Comparison of ENCODE assay signal across 1 cellular context in genomic region chr2:65432227-65433190, GRCh38.
TF ChIP-seq lines count a peak whose summit lies in the region.

Gene SPRED2, minus strand, starts transcription at chr2:65432599. Its CDS starts 612 bp downstream, at chr2:65431987.

TF ChIP-seq in K562, 482 proteins besides CTCF, POLR2A, EP300 and RAD21 (continued from another document and continues in another):
- TF ChIP-seq ZNF24 (IDR thresholded peaks at IDR 0.05) (no peak; the same call in 1 of the 2 replicates), TEAD1 (CRISPR knock-in tag; IDR thresholded peaks at IDR 0.05) (no peak), ZNF586 (CRISPR knock-in tag; conservative IDR thresholded peaks at IDR 0.05) (no peak), ZNF518B (CRISPR knock-in tag; IDR thresholded peaks at IDR 0.05) (no peak), HNRNPK (IDR thresholded peaks at IDR 0.05; ENCODE audit: low read depth, low read length, poor library complexity, severe bottlenecking) (no peak), MLLT1 (IDR thresholded peaks at IDR 0.05) (peak; percentile 32 to 66; a peak in 2 of 4 replicates), MEF2D (tag; conservative IDR thresholded peaks at IDR 0.05; ENCODE audit: low read depth) (no peak), ZC3H8 (IDR thresholded peaks at IDR 0.05) (no peak), ZNF695 (CRISPR knock-in tag; IDR thresholded peaks at IDR 0.05) (no peak), NR2C2 (CRISPR knock-in tag; IDR thresholded peaks at IDR 0.05) (no peak), NR2C2 (tag; IDR thresholded peaks at IDR 0.05) (peak; percentile 48), ZNF224 (CRISPR knock-in tag; IDR thresholded peaks at IDR 0.05) (no peak), ZNF551 (CRISPR knock-in tag; IDR thresholded peaks at IDR 0.05) (no peak), ZNF561 (CRISPR knock-in tag; conservative IDR thresholded peaks at IDR 0.05) (no peak), PML (IDR thresholded peaks at IDR 0.05; ENCODE audit: low read length) (peak; percentile 73), ZNF583 (CRISPR knock-in tag; IDR thresholded peaks at IDR 0.05) (no peak), BRF2 (IDR thresholded peaks at IDR 0.05; ENCODE audit: borderline replicate concordance, insufficient read depth, insufficient read length) (no peak), ZKSCAN1 (IDR thresholded peaks at IDR 0.05; ENCODE audit: low read depth, low read length) (0 out of 2 replicates have a peak, but pooled peaks have one; percentile 20), MAFF (IDR thresholded peaks at IDR 0.05; ENCODE audit: low read length) (no peak), ZBTB7A (IDR thresholded peaks at IDR 0.05; ENCODE audit: borderline replicate concordance, control insufficient read depth, low read depth, low read length) (peak; percentile 88), MNT (conservative IDR thresholded peaks at IDR 0.05) (peak; percentile 74 to 79; a peak in 3 of 4 replicates), RBM34 (IDR thresholded peaks at IDR 0.05; ENCODE audit: borderline replicate concordance, insufficient read depth, low read length) (no peak), NCOA1 (IDR thresholded peaks at IDR 0.05; ENCODE audit: low read depth) (peak; percentile 72), E2F3 (CRISPR knock-in tag; IDR thresholded peaks at IDR 0.05) (0 out of 2 replicates have a peak, but pooled peaks have one; percentile 33), SAP30 (IDR thresholded peaks at IDR 0.05; ENCODE audit: borderline replicate concordance, insufficient read depth, low read depth, low read length, poor library complexity, severe bottlenecking) (no peak), IRF2 (CRISPR knock-in tag; IDR thresholded peaks at IDR 0.05) (no peak), OTX1 (CRISPR knock-in tag; IDR thresholded peaks at IDR 0.05) (peak; percentile 39; the same call in 1 of the 2 replicates), ZNF644 (tag; IDR thresholded peaks at IDR 0.05; ENCODE audit: low read depth) (no peak), JUN (IDR thresholded peaks at IDR 0.05; ENCODE audit: borderline replicate concordance, low read depth, low read length) (peak; percentile 87), JUN (CRISPR knock-in tag; IDR thresholded peaks at IDR 0.05; ENCODE audit: borderline replicate concordance) (peak; percentile 64; the same call in 1 of the 2 replicates), HMGXB4 (CRISPR knock-in tag; IDR thresholded peaks at IDR 0.05) (peak; percentile 32; the same call in 1 of the 2 replicates), POLR2B (IDR thresholded peaks at IDR 0.05; ENCODE audit: low read depth, partially characterized antibody) (peak; percentile 72), YY1 (IDR thresholded peaks at IDR 0.05; ENCODE audit: borderline replicate concordance in 1 of 3, control insufficient read depth in 1 of 3, extremely low read depth in 1 of 3, insufficient read depth in 3 of 3, insufficient read length in 1 of 3, insufficient replicate concordance in 2 of 3, low read depth in 1 of 3, low read length in 2 of 3) (peak; percentile 42 to 93 (median 83)), TAF1 (IDR thresholded peaks at IDR 0.05; ENCODE audit: control insufficient read depth, extremely low read depth, insufficient read depth, low read length, severe bottlenecking) (peak; percentile 84), ZBTB17 (CRISPR knock-in tag; IDR thresholded peaks at IDR 0.05) (no peak), RNF2 (IDR thresholded peaks at IDR 0.05) (peak; percentile 91), AFF1 (IDR thresholded peaks at IDR 0.05; ENCODE audit: low read depth in 1 of 2, partially characterized antibody in 2 of 2) (peak; percentile 37 to 93), ERF (CRISPR knock-in tag; IDR thresholded peaks at IDR 0.05) (no peak), BDP1 (IDR thresholded peaks at IDR 0.05; ENCODE audit: insufficient read depth, insufficient read length) (no peak), MXI1 (IDR thresholded peaks at IDR 0.05; ENCODE audit: low read depth, low read length) (no peak), TARDBP (IDR thresholded peaks at IDR 0.05) (peak; percentile 73; the same call in 1 of the 2 replicates), E2F6 (IDR thresholded peaks at IDR 0.05; ENCODE audit: borderline replicate concordance in 1 of 2, extremely low read depth in 1 of 2, insufficient read depth in 1 of 2, insufficient read length in 1 of 2, low read depth in 1 of 2, low read length in 1 of 2, poor library complexity in 1 of 2, severe bottlenecking in 1 of 2) (peak in 1 of 2 experiments; percentile 65), ZMIZ1 (IDR thresholded peaks at IDR 0.05; ENCODE audit: low read depth in 2 of 2, low read length in 2 of 2) (no peak; a peak in 1 of 4 replicates), DNMT1 (IDR thresholded peaks at IDR 0.05) (no peak), MCM2 (IDR thresholded peaks at IDR 0.05; ENCODE audit: low read depth) (no peak), U2AF2 (optimal IDR thresholded peaks at IDR 0.05; ENCODE audit: low read depth, low read length) (no peak), FOXK2 (conservative IDR thresholded peaks at IDR 0.05 in 1 of 2, IDR thresholded peaks at IDR 0.05 in 1 of 2; ENCODE audit: low read depth in 2 of 2) (peak; percentile 75 to 77; a peak in 3 of 4 replicates), GATAD2B (IDR thresholded peaks at IDR 0.05; ENCODE audit: borderline replicate concordance) (peak; percentile 72; the same call in 1 of the 2 replicates), ZZZ3 (IDR thresholded peaks at IDR 0.05) (no peak), BRD4 (IDR thresholded peaks at IDR 0.05) (no peak)
